Comparison of ENCODE assay signal across 9 cellular contexts in genomic region chr19:55940306-55940705, GRCh38. TPM values are rescaled to one million over a fixed set of nuclear protein-coding genes. Genes with fewer than 3 reads are reported as not detected.
"Had no signal": no experiment of that assay in that cellular context is flagged by ENCODE, and none has a peak within 500 bp of the region (broad histone marks: within the 10 kb centered on the region; RNA-seq: fewer than 3 reads in every experiment).

No MANE protein-coding gene starts in this region.

- H3K27ac ChIP-seq: GM23248 had no signal

- H3K4me3 ChIP-seq: GM23248, HAP-1 had no signal

- H3K9me3 ChIP-seq: HAP-1 had no signal

- DNase-seq: GM23248, GOT3, H7, HFFc6, IMR-90 had no signal

- H3K36me3 ChIP-seq: HAP-1 had no signal

- H3K4me3 Mint-ChIP-seq: HFFc6 had no signal

- ATAC-seq: HCT116 had no signal

- H3K4me1 ChIP-seq: HAP-1 had no signal

- H3K27ac Mint-ChIP-seq: HFFc6 had no signal

RNA-seq across cellular contexts. Expression of gene NLRP8, which starts 7.3 kb away (rescaled TPM):
- total RNA-seq: GM23248, H4, H7, HFFc6, HT-29, IMR-90 had no signal

RNA-seq across cellular contexts. Expression of gene NLRP13, which starts 8.2 kb away (rescaled TPM):
- total RNA-seq: GM23248, H4, H7, HFFc6, HT-29, IMR-90 had no signal

RNA-seq across cellular contexts. Expression of gene NLRP5, which starts 46.3 kb away (rescaled TPM):
- total RNA-seq: GM23248, H7, HFFc6, HT-29, IMR-90 had no signal
